20 cellular contexts compared by ENCODE assay signal in genomic region chr7:102614346-102614697, GRCh38. TPM values are rescaled to one million over a fixed set of nuclear protein-coding genes. Genes with fewer than 3 reads are reported as not detected.
DNase-seq lines count a peak whose midpoint lies in the region; ATAC-seq, FAIRE-seq and TF ChIP-seq lines count a peak whose summit lies in the region.
"Not testable (repeated sequence)": the region's sequence is repeated elsewhere in the genome, so short reads cannot be mapped to it uniquely, and the experiment has no call there.
"Had no signal": no experiment of that assay in that cellular context is flagged by ENCODE, and none has a peak within 500 bp of the region (broad histone marks: within the 10 kb centered on the region; RNA-seq: fewer than 3 reads in every experiment).

No MANE protein-coding gene starts in this region.

- TSS peak; percentile 62 for BruUV-seq in GM12878 (replicated peaks; lab: Mats Ljungman, UMichigan)

- TF ChIP-seq RAD21 in GM12878 (IDR thresholded peaks at IDR 0.05; ENCODE audit: insufficient read depth, low read depth, low read length), result not testable (repeated sequence)

- CTCF ChIA-PET in GM12878 (lab: Yijun Ruan, JAX), result not testable (repeated sequence)

- not testable (repeated sequence) for H3K9me3 ChIP-seq in GM12878 (replicated peaks; ENCODE audit: control insufficient read depth, insufficient read depth, low read length); upper lobe of right lung

- TF ChIP-seq CTCF in GM12878 (IDR thresholded peaks at IDR 0.05 in 2 of 3, conservative IDR thresholded peaks at IDR 0.05 in 1 of 3; ENCODE audit: control insufficient read depth in 2 of 3, extremely low read depth in 1 of 3, insufficient read depth in 1 of 3, low read depth in 3 of 3, low read length in 3 of 3); upper lobe of right lung (IDR thresholded peaks at IDR 0.05): not testable (repeated sequence)

- not testable (repeated sequence) for DNase-seq in GM12878 (ENCODE audit: low read depth, low spot score); upper lobe of right lung

- not testable (repeated sequence) for H3K79me2 ChIP-seq in GM12878 (ENCODE audit: control insufficient read depth, insufficient read depth, low read length)

- not testable (repeated sequence) for H3K27ac ChIP-seq in GM12878 (ENCODE audit: control insufficient read depth, insufficient read depth); upper lobe of right lung

- intact Hi-C loops in GM12878 (cut with micrococcal nuclease; ENCODE audit: unreplicated experiment); upper lobe of right lung (cut with DNase I): not testable (repeated sequence)

- not testable (repeated sequence) for H3K4me3 ChIP-seq in GM12878, upper lobe of right lung

- not testable (repeated sequence) for H3K4me1 ChIP-seq in GM12878 (ENCODE audit: control insufficient read depth, insufficient read depth, low read length); upper lobe of right lung

- ATAC-seq in GM18868 (IDR thresholded peaks at IDR 0.05; ENCODE audit: unreplicated experiment), result peak; percentile 18
- ATAC-seq in GM19452 (IDR thresholded peaks at IDR 0.05; ENCODE audit: unreplicated experiment), result peak; percentile 28
- peak; percentile 22 for ATAC-seq in GM21619 (IDR thresholded peaks at IDR 0.05; ENCODE audit: unreplicated experiment)
- ATAC-seq in HG02840 (IDR thresholded peaks at IDR 0.05; ENCODE audit: low FRiP score, unreplicated experiment), result peak; percentile 18
- peak; percentile 17 for ATAC-seq in HG03066 (IDR thresholded peaks at IDR 0.05; ENCODE audit: low read depth, unreplicated experiment)
- ATAC-seq in HG03457 (IDR thresholded peaks at IDR 0.05; ENCODE audit: unreplicated experiment), result peak; percentile 8
- peak; percentile 19 for ATAC-seq in GM12878
- peak; percentile 38 for ATAC-seq in upper lobe of right lung

- POLR2A ChIA-PET in GM12878 (lab: Charles Lee), result not testable (repeated sequence)

- H4K20me1 ChIP-seq in GM12878 (ENCODE audit: control insufficient read depth, insufficient read depth), result not testable (repeated sequence)

- H3K36me3 ChIP-seq in GM12878 (ENCODE audit: control insufficient read depth in 2 of 2, insufficient read depth in 2 of 2, low read length in 1 of 2); upper lobe of right lung: not testable (repeated sequence)

- not testable (repeated sequence) for TF ChIP-seq POLR2A in GM12878 (IDR thresholded peaks at IDR 0.05; ENCODE audit: low read depth, low read length)

- in situ Hi-C loops in GM12878 (cut with MboI), result not testable (repeated sequence)

- no CpG with 5 or more reads among the region's 4 CpGs for WGBS in GM12878 (ENCODE audit: insufficient coverage, insufficient replicate concordance, low lambda C conversion rate, missing lambda C conversion rate)

- not testable (repeated sequence) for TF ChIP-seq EP300 in GM12878 (IDR thresholded peaks at IDR 0.05; ENCODE audit: borderline replicate concordance in 1 of 2, control insufficient read depth in 1 of 2, low read depth in 2 of 2, low read length in 2 of 2)

- RAD21 ChIA-PET in GM12878 (lab: Charles Lee; ENCODE audit: unreplicated experiment), result not testable (repeated sequence)

- not testable (repeated sequence) for H3K4me2 ChIP-seq in GM12878 (ENCODE audit: control insufficient read depth, insufficient read depth)

- H3K9ac ChIP-seq in GM12878 (ENCODE audit: control insufficient read depth, insufficient read depth, low read length), result not testable (repeated sequence)

- FAIRE-seq in GM12878 (lab: Jason Lieb, UNC), result not testable (repeated sequence)

- not testable (repeated sequence) for H3K27me3 ChIP-seq in GM12878 (replicated peaks in 1 of 2; ENCODE audit: control insufficient read depth in 2 of 2, insufficient read depth in 2 of 2, low read length in 1 of 2); upper lobe of right lung

- H2AFZ ChIP-seq in GM12878 (ENCODE audit: control insufficient read depth, low read depth, low read length), result not testable (repeated sequence)

- SMC1A ChIA-PET in GM12878 (lab: Charles Lee; ENCODE audit: uncharacterized antibody, unreplicated experiment), result not testable (repeated sequence)

RNA-seq across cellular contexts. Expression of gene RASA4, which starts 2.2 kb away (rescaled TPM):
- 196 and 208 TPM in 2 replicates for total RNA-seq in GM12878 (2013; cell fraction: nucleolus; rRNA removed)
- total RNA-seq in GM12878 (2014; rRNA removed) (17.5 and 24.6 TPM in 2 replicates), GM12878 (2014; rRNA removed; fragmentation: Illumina TruSeq; extraction: Trizol) (9.0 and 9.7 TPM in 2 replicates), GM12878 (2021) (35.2 and 35.8 TPM in 2 replicates), upper lobe of right lung (78.8 TPM)
- 10.5 TPM for polyA plus RNA-seq in GM12878 (2011; ENCODE audit: low read depth)
- polyA plus RNA-seq in GM12878 (2011; rRNA removed) (6.0 and 11.3 TPM in 2 replicates), GM12878 (2014; fragmentation: Illumina TruSeq; extraction: Trizol) (2.8 and 8.9 TPM in 2 replicates), GM12878 (2014; fragmentation: Nextera tagmentation; extraction: Ambion mirVana) (1 to 10 TPM; 1.7 to 2.4 TPM), GM12878 (2014; rRNA removed) (30.9 and 40.0 TPM in 2 replicates), GM12878 (2016; fragmentation: Nextera tagmentation; extraction: Ambion mirVana) (10 to 100 TPM; 16.7 to 20.4 TPM)
- 15.7 and 20.6 TPM in 2 replicates for polyA plus RNA-seq in GM12878 (2011; cell fraction: cytosol; rRNA removed)
- polyA plus RNA-seq in GM12878 (2011; cell fraction: nucleus; rRNA removed), result 117 and 146 TPM in 2 replicates
- 27.9 and 38.8 TPM in 2 replicates for polyA plus RNA-seq in GM12878 (2012)
- 57.3 and 60.3 TPM in 2 replicates for polyA minus RNA-seq in GM12878 (2011; rRNA and poly(A)+ RNA removed)
- polyA minus RNA-seq in GM12878 (2011; cell fraction: cytosol; rRNA and poly(A)+ RNA removed), result 12.2 and 26.5 TPM in 2 replicates
- polyA minus RNA-seq in GM12878 (2011; cell fraction: nucleus; rRNA and poly(A)+ RNA removed), result 57.7 and 92.9 TPM in 2 replicates

RNA-seq across cellular contexts. Expression of gene UPK3BL1, which starts 28.3 kb away (rescaled TPM):
- 50.8 and 61.6 TPM in 2 replicates for total RNA-seq in GM12878 (2013; cell fraction: nucleolus; rRNA removed)
- total RNA-seq in GM12878 (2014; rRNA removed) (29.0 and 33.0 TPM in 2 replicates), GM12878 (2014; rRNA removed; fragmentation: Illumina TruSeq; extraction: Trizol) (21.1 and 22.8 TPM in 2 replicates), GM12878 (2021) (21.8 and 25.8 TPM in 2 replicates), upper lobe of right lung (39.4 TPM)
- polyA plus RNA-seq in GM12878 (2011; ENCODE audit: low read depth), result 16.3 TPM
- polyA plus RNA-seq in GM12878 (2011; rRNA removed) (16.5 and 34.2 TPM in 2 replicates), GM12878 (2014; fragmentation: Illumina TruSeq; extraction: Trizol) (7.4 and 16.6 TPM in 2 replicates), GM12878 (2014; fragmentation: Nextera tagmentation; extraction: Ambion mirVana) (10 to 100 TPM in 1 of 2 experiments, 1 to 10 TPM in 1; 5.9 to 12.5 TPM), GM12878 (2014; rRNA removed) (68.6 and 77.0 TPM in 2 replicates), GM12878 (2016; fragmentation: Nextera tagmentation; extraction: Ambion mirVana) (10 to 100 TPM; 24.2 to 28.3 TPM)
- 23.9 and 32.0 TPM in 2 replicates for polyA plus RNA-seq in GM12878 (2011; cell fraction: cytosol; rRNA removed)
- polyA plus RNA-seq in GM12878 (2011; cell fraction: nucleus; rRNA removed), result 107 and 155 TPM in 2 replicates
- 28.4 and 33.3 TPM in 2 replicates for polyA plus RNA-seq in GM12878 (2012)
- 6.5 and 21.2 TPM in 2 replicates for polyA minus RNA-seq in GM12878 (2011; rRNA and poly(A)+ RNA removed)
- polyA minus RNA-seq in GM12878 (2011; cell fraction: cytosol; rRNA and poly(A)+ RNA removed), result 8.6 and 10.8 TPM in 2 replicates
- polyA minus RNA-seq in GM12878 (2011; cell fraction: nucleus; rRNA and poly(A)+ RNA removed), result 8.7 and 26.7 TPM in 2 replicates

RNA-seq across cellular contexts. Expression of gene SPDYE2B, which starts 35.8 kb away (rescaled TPM):
- total RNA-seq in GM12878 (2013; cell fraction: nucleolus; rRNA removed), result not detected in 2 replicates
- total RNA-seq in GM12878 (2014; rRNA removed) (not detected in 2 replicates), GM12878 (2014; rRNA removed; fragmentation: Illumina TruSeq; extraction: Trizol) (not detected in 2 replicates), GM12878 (2021) (not detected in 2 replicates), upper lobe of right lung (not detected)
- not detected for polyA plus RNA-seq in GM12878 (2011; ENCODE audit: low read depth)
- polyA plus RNA-seq in GM12878 (2011; rRNA removed) (not detected in 2 replicates), GM12878 (2014; fragmentation: Illumina TruSeq; extraction: Trizol) (not detected in 2 replicates), GM12878 (2014; fragmentation: Nextera tagmentation; extraction: Ambion mirVana) (under 1 TPM in 1 of 2 experiments, not detected in 1; 0.19 TPM), GM12878 (2014; rRNA removed) (not detected in 2 replicates), GM12878 (2016; fragmentation: Nextera tagmentation; extraction: Ambion mirVana) (under 1 TPM; 0.32 to 0.59 TPM)
- not detected in 2 replicates for polyA plus RNA-seq in GM12878 (2011; cell fraction: cytosol; rRNA removed)
- polyA plus RNA-seq in GM12878 (2011; cell fraction: nucleus; rRNA removed), result not detected in 2 replicates
- polyA plus RNA-seq in GM12878 (2012), result 0.28 and 0.32 TPM in 2 replicates
- not detected in 2 replicates for polyA minus RNA-seq in GM12878 (2011; rRNA and poly(A)+ RNA removed)
- not detected in 2 replicates for polyA minus RNA-seq in GM12878 (2011; cell fraction: cytosol; rRNA and poly(A)+ RNA removed)
- not detected in 2 replicates for polyA minus RNA-seq in GM12878 (2011; cell fraction: nucleus; rRNA and poly(A)+ RNA removed)
- total RNA-seq: activated CD4-positive, alpha-beta T cell treated with anti-CD3 and anti-CD28 coated beads for 36 hours; activated T-cell treated with anti-CD3 and anti-CD28 coated beads, Interleukin-2, amount 50 U/mL, for 72 hours; CD4-positive, alpha-beta memory T cell; dermis blood vessel endothelial cell; G401; heart right ventricle; left lobe of liver; M059J; pancreas; PC-9; urinary bladder had no signal
- polyA plus RNA-seq: CD4-positive, alpha-beta memory T cell; heart right ventricle; IgD-negative memory B cell; pancreas; urinary bladder had no signal

RNA-seq across cellular contexts. Expression of gene POLR2J3, which starts 41.9 kb away (rescaled TPM):
- total RNA-seq in GM12878 (2013; cell fraction: nucleolus; rRNA removed), result 549 and 576 TPM in 2 replicates
- total RNA-seq in GM12878 (2014; rRNA removed) (23.1 and 24.1 TPM in 2 replicates), GM12878 (2014; rRNA removed; fragmentation: Illumina TruSeq; extraction: Trizol) (70.7 and 85.4 TPM in 2 replicates), GM12878 (2021) (24.0 and 29.1 TPM in 2 replicates), upper lobe of right lung (36.7 TPM)
- 27.4 TPM for polyA plus RNA-seq in GM12878 (2011; ENCODE audit: low read depth)
- polyA plus RNA-seq in GM12878 (2011; rRNA removed) (140 and 162 TPM in 2 replicates), GM12878 (2014; fragmentation: Illumina TruSeq; extraction: Trizol) (117 and 120 TPM in 2 replicates), GM12878 (2014; fragmentation: Nextera tagmentation; extraction: Ambion mirVana) (10 to 100 TPM; 27.3 to 30.4 TPM), GM12878 (2014; rRNA removed) (35.3 and 35.4 TPM in 2 replicates), GM12878 (2016; fragmentation: Nextera tagmentation; extraction: Ambion mirVana) (100 to 1,000 TPM; 130 to 143 TPM)
- polyA plus RNA-seq in GM12878 (2011; cell fraction: cytosol; rRNA removed), result 43.4 and 61.4 TPM in 2 replicates
- 167 and 189 TPM in 2 replicates for polyA plus RNA-seq in GM12878 (2011; cell fraction: nucleus; rRNA removed)
- polyA plus RNA-seq in GM12878 (2012), result 30.1 and 74.4 TPM in 2 replicates
- 64.6 and 89.4 TPM in 2 replicates for polyA minus RNA-seq in GM12878 (2011; rRNA and poly(A)+ RNA removed)
- 3.3 and 28.9 TPM in 2 replicates for polyA minus RNA-seq in GM12878 (2011; cell fraction: cytosol; rRNA and poly(A)+ RNA removed)
- polyA minus RNA-seq in GM12878 (2011; cell fraction: nucleus; rRNA and poly(A)+ RNA removed), result 78.2 and 172 TPM in 2 replicates

RNA-seq across cellular contexts. Expression of gene POLR2J2, which starts 57.1 kb away (rescaled TPM):
- total RNA-seq in GM12878 (2013; cell fraction: nucleolus; rRNA removed), result 95.5 and 101 TPM in 2 replicates
- total RNA-seq in GM12878 (2014; rRNA removed), result 3.4 and 4.4 TPM in 2 replicates
- 4.9 and 5.6 TPM in 2 replicates for total RNA-seq in GM12878 (2014; rRNA removed; fragmentation: Illumina TruSeq; extraction: Trizol)
- total RNA-seq in GM12878 (2021), result 6.7 and 11.4 TPM in 2 replicates
- polyA plus RNA-seq in GM12878 (2011; ENCODE audit: low read depth), result 1.6 TPM
- 7.1 and 7.7 TPM in 2 replicates for polyA plus RNA-seq in GM12878 (2011; rRNA removed)
- polyA plus RNA-seq in GM12878 (2011; cell fraction: cytosol; rRNA removed), result 4.2 and 7.6 TPM in 2 replicates
- polyA plus RNA-seq in GM12878 (2011; cell fraction: nucleus; rRNA removed), result 19.9 and 22.7 TPM in 2 replicates
- polyA plus RNA-seq in GM12878 (2012), result 2.1 and 2.6 TPM in 2 replicates
- 3.2 and 4.5 TPM in 2 replicates for polyA plus RNA-seq in GM12878 (2014; fragmentation: Illumina TruSeq; extraction: Trizol)
- polyA plus RNA-seq in GM12878 (2014; fragmentation: Nextera tagmentation; extraction: Ambion mirVana), result 1 to 10 TPM in 1 of 2 experiments, under 1 TPM in 1; 0.80 to 1.3 TPM
- polyA plus RNA-seq in GM12878 (2014; rRNA removed), result 8.0 and 10.5 TPM in 2 replicates
- 10 to 100 TPM; 14.0 to 16.3 TPM for polyA plus RNA-seq in GM12878 (2016; fragmentation: Nextera tagmentation; extraction: Ambion mirVana)
- polyA minus RNA-seq in GM12878 (2011; rRNA and poly(A)+ RNA removed), result 10.2 and 18.2 TPM in 2 replicates
- polyA minus RNA-seq in GM12878 (2011; cell fraction: cytosol; rRNA and poly(A)+ RNA removed), result 0.52 and 2.0 TPM in 2 replicates
- 10.2 and 21.3 TPM in 2 replicates for polyA minus RNA-seq in GM12878 (2011; cell fraction: nucleus; rRNA and poly(A)+ RNA removed)
- 14.1 TPM for total RNA-seq in upper lobe of right lung
- total RNA-seq: G401 had no signal
